ENCODE assay signal across 29 cellular contexts in the genomic region with DNA sequence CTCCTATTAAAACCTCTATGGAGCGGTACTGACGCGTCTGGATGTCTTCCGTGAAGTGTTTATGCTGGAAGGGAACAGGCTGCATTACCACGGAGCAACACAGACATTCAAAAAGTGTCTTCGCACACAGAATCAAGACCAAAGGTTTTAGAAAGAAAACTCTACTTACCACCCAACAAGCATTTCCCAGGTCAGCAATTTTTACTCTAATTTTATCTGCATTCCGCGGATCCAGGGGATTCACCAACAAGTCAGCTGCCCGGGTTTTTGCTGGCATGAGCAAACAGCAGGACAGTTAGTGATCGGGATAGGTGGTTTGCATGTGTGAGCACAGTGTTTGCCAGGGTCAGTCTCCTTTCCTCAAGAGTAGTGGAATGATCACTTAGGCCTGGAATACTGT.
"Had no signal": no experiment of that assay in that cellular context is flagged by ENCODE, and none has a peak within 500 bp of the region (broad histone marks: within the 10 kb centered on the region; RNA-seq: fewer than 3 reads in every experiment).

No MANE protein-coding gene starts in this region.

- DNase-seq: activated CD4-positive, alpha-beta memory T cell treated with anti-CD3 and anti-CD28 coated beads, Interleukin-2, amount 10 ng/mL, durations not matched to agents 7 days and 5 days; activated CD4-positive, alpha-beta T cell treated with anti-CD3 and anti-CD28 coated beads, Interleukin-2, amount 50 U/mL, for 1 hour; activated CD4-positive, CD25-positive, alpha-beta regulatory T cell; activated effector memory CD4-positive, alpha-beta T cell treated with Interleukin-2 at 50 U/mL for 16 hours; activated naive CD4-positive, alpha-beta T cell; activated T-cell treated with anti-CD3 and anti-CD28 coated beads for 4 hours; amniotic stem cell; body of pancreas; NCI-H1092; NCI-H1417; NCI-H1694; NCI-H2029; NCI-H2107; NCI-H2171 treated with DMSO at 0.1 percent for 48 hours; NCI-H345; NCI-H510A; NCI-H526 treated with DMSO at 0.1 percent for 48 hours; NCI-H82; NK-92 treated with Interleukin-12 subunit alpha and Interleukin-12 subunit beta, amount 100 ng/mL, for 24 hours; Peyer's patch; Right ventricle myocardium superior; SJCRH30; SK-N-SH; T-helper 1 cell had no signal

- H3K27ac Mint-ChIP-seq: activated CD4-positive, alpha-beta memory T cell treated with anti-CD3 and anti-CD28 coated beads, Interleukin-2, amount 10 ng/mL, durations not matched to agents 7 days and 5 days; activated naive CD4-positive, alpha-beta T cell treated with anti-CD3 and anti-CD28 coated beads, Interleukin-2, amount 50 U/mL, for 24 hours had no signal

- H3K4me2 ChIP-seq: SK-N-SH had no signal

- H3K9me3 Mint-ChIP-seq: activated CD4-positive, alpha-beta memory T cell treated with anti-CD3 and anti-CD28 coated beads, Interleukin-2, amount 10 ng/mL, durations not matched to agents 7 days and 5 days; activated naive CD4-positive, alpha-beta T cell treated with anti-CD3 and anti-CD28 coated beads, Interleukin-2, amount 50 U/mL, for 24 hours had no signal

- H3K27me3 ChIP-seq: ascending aorta, body of pancreas, Peyer's patch, SJCRH30 had no signal

- H3K9me3 ChIP-seq: ascending aorta, body of pancreas, Peyer's patch, SJCRH30, SK-N-SH had no signal

- H3K4me3 ChIP-seq: ascending aorta, body of pancreas, Peyer's patch, SJCRH30 had no signal

- H3K27me3 Mint-ChIP-seq: activated CD4-positive, alpha-beta memory T cell treated with anti-CD3 and anti-CD28 coated beads, Interleukin-2, amount 10 ng/mL, durations not matched to agents 7 days and 5 days; activated naive CD4-positive, alpha-beta T cell treated with anti-CD3 and anti-CD28 coated beads, Interleukin-2, amount 50 U/mL, for 24 hours had no signal

- H3K4me1 ChIP-seq: ascending aorta, body of pancreas, Peyer's patch, SJCRH30 had no signal

- H3K9ac ChIP-seq: KMS-11, SK-N-SH had no signal

- FAIRE-seq: bronchial epithelial cell had no signal

- H3K4me3 Mint-ChIP-seq: activated CD4-positive, alpha-beta memory T cell treated with anti-CD3 and anti-CD28 coated beads, Interleukin-2, amount 10 ng/mL, durations not matched to agents 7 days and 5 days; activated naive CD4-positive, alpha-beta T cell treated with anti-CD3 and anti-CD28 coated beads, Interleukin-2, amount 50 U/mL, for 24 hours had no signal

- H3K27ac ChIP-seq: ascending aorta, body of pancreas, Peyer's patch, RWPE1, SJCRH30 had no signal

- ATAC-seq: body of pancreas had no signal
